Comparison of ENCODE assay signal across 12 cellular contexts in the genomic region with DNA sequence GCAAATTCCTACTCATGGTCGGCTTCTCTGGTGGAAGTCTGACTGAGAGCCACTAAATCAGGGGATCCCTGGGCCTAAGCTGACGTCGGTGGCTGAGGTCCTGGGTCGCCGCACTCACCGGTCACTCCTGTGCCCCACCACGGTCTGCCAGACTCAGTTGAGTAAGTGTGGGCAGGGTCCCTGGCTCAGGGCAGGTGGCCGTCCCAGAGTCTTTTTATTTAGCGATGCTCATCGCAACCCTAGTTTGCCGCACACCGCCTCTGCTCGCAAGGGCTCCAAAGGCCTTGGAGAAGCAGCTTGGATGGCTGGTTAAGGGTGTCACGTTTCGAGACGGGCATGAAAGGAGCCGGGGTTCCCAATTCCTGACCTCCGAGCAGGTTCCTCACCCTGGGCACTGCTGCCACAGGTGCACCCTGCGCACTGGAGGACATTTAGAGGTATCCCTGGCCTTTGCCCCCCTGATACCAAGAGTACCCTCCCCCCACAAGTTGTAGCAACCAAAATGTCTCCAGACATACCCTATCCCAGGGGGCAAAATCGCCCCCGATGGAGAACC. TPM values are rescaled to one million over a fixed set of nuclear protein-coding genes. Genes with fewer than 3 reads are reported as not detected.
DNase-seq lines count a peak whose midpoint lies in the region; ATAC-seq and TF ChIP-seq lines count a peak whose summit lies in the region.
"Had no signal": no experiment of that assay in that cellular context is flagged by ENCODE, and none has a peak within 500 bp of the region (broad histone marks: within the 10 kb centered on the region; RNA-seq: fewer than 3 reads in every experiment).

No MANE protein-coding gene starts in this region.

- no peak for ATAC-seq in activated CD8-positive, alpha-beta T cell treated with anti-CD3 and anti-CD28 coated beads, Interleukin-2, amount 10 ng/mL, durations not matched to agents 7 days and 5 days
- no peak for ATAC-seq in activated CD8-positive, alpha-beta T cell treated with anti-CD3 and anti-CD28 coated beads for 36 hours
- peak; percentile 29 for ATAC-seq in stimulated activated naive CD8-positive, alpha-beta T cell treated with anti-CD3 and anti-CD28 coated beads, Interleukin-15, amount 100 ng/mL, for 72 hours
- no peak for ATAC-seq in stimulated activated naive CD8-positive, alpha-beta T cell treated with anti-CD3 and anti-CD28 coated beads, Interleukin-15, Interleukin-2, amounts not matched to agents 100 U/mL and 50 U/mL, for 24 hours
- no peak for ATAC-seq in activated T-cell treated with anti-CD3 and anti-CD28 coated beads, Interleukin-2, amount 50 U/mL, for 72 hours (replicated peaks in 1 of 2)
- ATAC-seq: CD8-positive, alpha-beta T cell had no signal

- H3K4me3 Mint-ChIP-seq in activated CD8-positive, alpha-beta T cell treated with anti-CD3 and anti-CD28 coated beads, Interleukin-2, amount 10 ng/mL, durations not matched to agents 7 days and 5 days, result no peak overlapping the region
- H3K4me3 Mint-ChIP-seq in activated CD8-positive, alpha-beta T cell treated with anti-CD3 and anti-CD28 coated beads for 36 hours, result no peak overlapping the region
- no peak overlapping the region for H3K4me3 Mint-ChIP-seq in stimulated activated naive CD8-positive, alpha-beta T cell treated with anti-CD3 and anti-CD28 coated beads, Interleukin-15, amount 100 ng/mL, for 72 hours
- H3K4me3 Mint-ChIP-seq in type B pancreatic cell, result no peak overlapping the region
- no peak overlapping the region for H3K4me3 Mint-ChIP-seq in activated T-cell treated with anti-CD3 and anti-CD28 coated beads, Interleukin-2, amount 50 U/mL, for 72 hours
- H3K4me3 Mint-ChIP-seq: CD14-positive monocyte; CD8-positive, alpha-beta T cell; HFFc6 had no signal

- intact Hi-C loops in activated CD8-positive, alpha-beta T cell treated with anti-CD3 and anti-CD28 coated beads for 36 hours (cut with micrococcal nuclease), result no loop called here

- DNase-seq in activated CD8-positive, alpha-beta T cell treated with anti-CD3 and anti-CD28 coated beads, Interleukin-2, amount 10 ng/mL, durations not matched to agents 7 days and 5 days, result peak; percentile 13
- no peak for DNase-seq in activated CD8-positive, alpha-beta T cell treated with anti-CD3 and anti-CD28 coated beads for 36 hours
- no peak for DNase-seq in stimulated activated naive CD8-positive, alpha-beta T cell treated with anti-CD3 and anti-CD28 coated beads, Interleukin-15, amount 100 ng/mL, for 72 hours
- DNase-seq in stimulated activated naive CD8-positive, alpha-beta T cell treated with anti-CD3 and anti-CD28 coated beads, Interleukin-15, Interleukin-2, amounts not matched to agents 100 U/mL and 50 U/mL, for 24 hours, result no peak
- DNase-seq in type B pancreatic cell (ENCODE audit: extremely low spot score, unreplicated experiment), result peak; percentile 55
- no peak for DNase-seq in activated T-cell treated with anti-CD3 and anti-CD28 coated beads, Interleukin-2, amount 50 U/mL, for 72 hours
- DNase-seq in RPMI8226, result no peak
- DNase-seq: DMS79 treated with DMSO at 0.1 percent for 48 hours, EL, HFFc6 had no signal

- CTCF ChIA-PET in activated CD8-positive, alpha-beta T cell treated with anti-CD3 and anti-CD28 coated beads, Interleukin-2, amount 10 ng/mL, durations not matched to agents 7 days and 5 days (lab: Charles Lee), result no interaction called here
- CTCF ChIA-PET in activated CD8-positive, alpha-beta T cell treated with anti-CD3 and anti-CD28 coated beads for 36 hours (lab: Charles Lee), result no interaction called here

- TF ChIP-seq CTCF in activated CD8-positive, alpha-beta T cell treated with anti-CD3 and anti-CD28 coated beads for 36 hours (IDR thresholded peaks at IDR 0.05), result no peak
- no peak for TF ChIP-seq CTCF in type B pancreatic cell (conservative IDR thresholded peaks at IDR 0.05)

- H3K4me1 Mint-ChIP-seq in activated CD8-positive, alpha-beta T cell treated with anti-CD3 and anti-CD28 coated beads, Interleukin-2, amount 10 ng/mL, durations not matched to agents 7 days and 5 days (ENCODE audit: low read depth), result no peaks in the 10 kb centered on the region
- no peaks in the 10 kb centered on the region for H3K4me1 Mint-ChIP-seq in activated CD8-positive, alpha-beta T cell treated with anti-CD3 and anti-CD28 coated beads for 36 hours (ENCODE audit: low read depth)
- H3K4me1 Mint-ChIP-seq in stimulated activated naive CD8-positive, alpha-beta T cell treated with anti-CD3 and anti-CD28 coated beads, Interleukin-15, amount 100 ng/mL, for 72 hours, result no peaks in the 10 kb centered on the region
- H3K4me1 Mint-ChIP-seq in type B pancreatic cell (ENCODE audit: unreplicated experiment), result no peaks in the 10 kb centered on the region
- H3K4me1 Mint-ChIP-seq in activated T-cell treated with anti-CD3 and anti-CD28 coated beads, Interleukin-2, amount 50 U/mL, for 72 hours (ENCODE audit: low read depth), result no peaks in the 10 kb centered on the region
- H3K4me1 Mint-ChIP-seq: CD14-positive monocyte had no signal

- H3K9me3 Mint-ChIP-seq in activated CD8-positive, alpha-beta T cell treated with anti-CD3 and anti-CD28 coated beads, Interleukin-2, amount 10 ng/mL, durations not matched to agents 7 days and 5 days (ENCODE audit: insufficient read depth), result no peaks in the 10 kb centered on the region
- no peaks in the 10 kb centered on the region for H3K9me3 Mint-ChIP-seq in activated CD8-positive, alpha-beta T cell treated with anti-CD3 and anti-CD28 coated beads for 36 hours
- no peaks in the 10 kb centered on the region for H3K9me3 Mint-ChIP-seq in stimulated activated naive CD8-positive, alpha-beta T cell treated with anti-CD3 and anti-CD28 coated beads, Interleukin-15, amount 100 ng/mL, for 72 hours
- no peaks in the 10 kb centered on the region for H3K9me3 Mint-ChIP-seq in type B pancreatic cell
- no peaks in the 10 kb centered on the region for H3K9me3 Mint-ChIP-seq in activated T-cell treated with anti-CD3 and anti-CD28 coated beads, Interleukin-2, amount 50 U/mL, for 72 hours
- H3K9me3 Mint-ChIP-seq: CD14-positive monocyte; CD8-positive, alpha-beta T cell; HFFc6 had no signal

- H3K27me3 Mint-ChIP-seq in activated CD8-positive, alpha-beta T cell treated with anti-CD3 and anti-CD28 coated beads, Interleukin-2, amount 10 ng/mL, durations not matched to agents 7 days and 5 days (ENCODE audit: low read depth), result no peaks in the 10 kb centered on the region
- peaks cover 10% of the 10 kb centered on the region for H3K27me3 Mint-ChIP-seq in activated CD8-positive, alpha-beta T cell treated with anti-CD3 and anti-CD28 coated beads for 36 hours
- peaks cover 49% of the 10 kb centered on the region for H3K27me3 Mint-ChIP-seq in stimulated activated naive CD8-positive, alpha-beta T cell treated with anti-CD3 and anti-CD28 coated beads, Interleukin-15, amount 100 ng/mL, for 72 hours
- peaks cover 32% of the 10 kb centered on the region for H3K27me3 Mint-ChIP-seq in type B pancreatic cell
- H3K27me3 Mint-ChIP-seq in activated T-cell treated with anti-CD3 and anti-CD28 coated beads, Interleukin-2, amount 50 U/mL, for 72 hours (ENCODE audit: low read depth), result peaks cover 8% of the 10 kb centered on the region

- POLR2A ChIA-PET in activated CD8-positive, alpha-beta T cell treated with anti-CD3 and anti-CD28 coated beads, Interleukin-2, amount 10 ng/mL, durations not matched to agents 7 days and 5 days (lab: Charles Lee), result no interaction called here
- POLR2A ChIA-PET in activated CD8-positive, alpha-beta T cell treated with anti-CD3 and anti-CD28 coated beads for 36 hours (lab: Charles Lee), result no interaction called here

- no peak overlapping the region for H3K27ac Mint-ChIP-seq in activated CD8-positive, alpha-beta T cell treated with anti-CD3 and anti-CD28 coated beads, Interleukin-2, amount 10 ng/mL, durations not matched to agents 7 days and 5 days
- H3K27ac Mint-ChIP-seq in activated CD8-positive, alpha-beta T cell treated with anti-CD3 and anti-CD28 coated beads for 36 hours, result no peak overlapping the region
- no peak overlapping the region for H3K27ac Mint-ChIP-seq in stimulated activated naive CD8-positive, alpha-beta T cell treated with anti-CD3 and anti-CD28 coated beads, Interleukin-15, amount 100 ng/mL, for 72 hours
- H3K27ac Mint-ChIP-seq in type B pancreatic cell, result no peak overlapping the region
- H3K27ac Mint-ChIP-seq in activated T-cell treated with anti-CD3 and anti-CD28 coated beads, Interleukin-2, amount 50 U/mL, for 72 hours, result no peak overlapping the region
- H3K27ac Mint-ChIP-seq: CD8-positive, alpha-beta T cell; HFFc6 had no signal

- H3K36me3 Mint-ChIP-seq in activated CD8-positive, alpha-beta T cell treated with anti-CD3 and anti-CD28 coated beads, Interleukin-2, amount 10 ng/mL, durations not matched to agents 7 days and 5 days (ENCODE audit: low read depth), result no peaks in the 10 kb centered on the region
- H3K36me3 Mint-ChIP-seq in activated CD8-positive, alpha-beta T cell treated with anti-CD3 and anti-CD28 coated beads for 36 hours (ENCODE audit: low read depth), result no peaks in the 10 kb centered on the region
- no peaks in the 10 kb centered on the region for H3K36me3 Mint-ChIP-seq in type B pancreatic cell
- no peaks in the 10 kb centered on the region for H3K36me3 Mint-ChIP-seq in activated T-cell treated with anti-CD3 and anti-CD28 coated beads, Interleukin-2, amount 50 U/mL, for 72 hours (ENCODE audit: insufficient read depth in 2 of 2)
- H3K36me3 Mint-ChIP-seq: CD14-positive monocyte; CD8-positive, alpha-beta T cell had no signal

RNA-seq across cellular contexts. Expression of gene NSUN2, which starts 59.9 kb away (rescaled TPM):
- 10 to 100 TPM; 83.0 to 84.7 TPM for total RNA-seq in activated CD8-positive, alpha-beta T cell treated with anti-CD3 and anti-CD28 coated beads, Interleukin-2, amount 10 ng/mL, durations not matched to agents 7 days and 5 days
- 100 to 1,000 TPM; 110 to 111 TPM for total RNA-seq in activated CD8-positive, alpha-beta T cell treated with anti-CD3 and anti-CD28 coated beads for 36 hours
- total RNA-seq in type B pancreatic cell (ENCODE audit: low replicate concordance), result 59.8 and 63.4 TPM in 2 replicates
- 10 to 100 TPM; 78.7 to 79.0 TPM for total RNA-seq in activated T-cell treated with anti-CD3 and anti-CD28 coated beads, Interleukin-2, amount 50 U/mL, for 72 hours

Comparison
In these comparisons a context has a peak if more than half of its experiments do, and no peak if none do; other contexts are left out.
1. DNase-seq: peak in activated CD8-positive, alpha-beta T cell treated with anti-CD3 and anti-CD28 coated beads, Interleukin-2, amount 10 ng/mL, durations not matched to agents 7 days and 5 days (single experiment) and type B pancreatic cell (single experiment); none in activated CD8-positive, alpha-beta T cell treated with anti-CD3 and anti-CD28 coated beads for 36 hours (single experiment), stimulated activated naive CD8-positive, alpha-beta T cell treated with anti-CD3 and anti-CD28 coated beads, Interleukin-15, amount 100 ng/mL, for 72 hours (0 of 2), stimulated activated naive CD8-positive, alpha-beta T cell treated with anti-CD3 and anti-CD28 coated beads, Interleukin-15, Interleukin-2, amounts not matched to agents 100 U/mL and 50 U/mL, for 24 hours (single experiment), activated T-cell treated with anti-CD3 and anti-CD28 coated beads, Interleukin-2, amount 50 U/mL, for 72 hours (0 of 2) and RPMI8226 (single experiment).